Comparison of ENCODE assay signal across 8 cellular contexts in the genomic region with DNA sequence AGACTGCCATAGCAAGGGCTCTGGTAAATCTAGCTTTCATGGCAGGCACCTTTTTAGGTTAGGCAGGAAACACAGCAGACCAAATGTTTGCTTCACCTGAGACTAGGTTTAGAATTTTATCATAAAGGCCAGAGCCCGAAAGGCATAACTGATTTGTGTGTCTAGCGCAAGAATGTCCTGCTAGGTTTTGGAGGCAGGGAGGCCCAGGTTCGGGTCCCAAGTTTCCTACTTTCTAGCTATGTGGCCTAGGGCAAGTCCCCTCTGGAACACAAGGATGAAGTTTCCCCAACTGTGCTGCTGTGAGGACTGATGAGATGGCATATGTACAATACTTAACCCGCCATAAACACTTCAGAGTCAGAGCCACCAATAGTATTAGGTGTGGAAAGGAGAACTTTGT.
"Had no signal": no experiment of that assay in that cellular context is flagged by ENCODE, and none has a peak within 500 bp of the region (broad histone marks: within the 10 kb centered on the region; RNA-seq: fewer than 3 reads in every experiment).

No MANE protein-coding gene starts in this region.

- H2AFZ ChIP-seq: GM23248 had no signal

- FAIRE-seq: HTR-8/SVneo had no signal

- H3K27ac ChIP-seq: GM23248 had no signal

- H3K9ac ChIP-seq: GM23248 had no signal

- H3K9me3 ChIP-seq: HAP-1 had no signal

- H3K27ac Mint-ChIP-seq: HFFc6 had no signal

- DNase-seq: GM23248, GOT3, H7, HFFc6, IMR-90, KBM-7 had no signal

- H3K4me3 Mint-ChIP-seq: HFFc6 had no signal

- H3K4me3 ChIP-seq: GM23248, HAP-1 had no signal

- H3K4me1 ChIP-seq: HAP-1 had no signal

- H3K36me3 ChIP-seq: HAP-1 had no signal
